ENCODE assay signal across 21 cellular contexts in genomic region chr1:84836145-84836544, GRCh38. TPM values are rescaled to one million over a fixed set of nuclear protein-coding genes. Genes with fewer than 3 reads are reported as not detected.
DNase-seq lines count a peak whose midpoint lies in the region; TF ChIP-seq lines count a peak whose summit lies in the region.
"Had no signal": no experiment of that assay in that cellular context is flagged by ENCODE, and none has a peak within 500 bp of the region (broad histone marks: within the 10 kb centered on the region; RNA-seq: fewer than 3 reads in every experiment).

No MANE protein-coding gene starts in this region.

- CTCF ChIA-PET in Calu3 (lab: Charles Lee) = no interaction called here
- CTCF ChIA-PET in CD4-positive, alpha-beta memory T cell (lab: Charles Lee; ENCODE audit: partially characterized antibody) = no interaction called here

- H3K36me3 Mint-ChIP-seq in Calu3 (ENCODE audit: insufficient read depth, unreplicated experiment) (peaks cover 10% of the 10 kb centered on the region), HFFc6 (ENCODE audit: low read depth) (peaks cover 4% of the 10 kb centered on the region; the same call in 1 of the 2 replicates)
- H3K36me3 Mint-ChIP-seq in CD4-positive, alpha-beta memory T cell = no peaks in the 10 kb centered on the region

- H3K4me3 Mint-ChIP-seq in Calu3 (ENCODE audit: low read depth, unreplicated experiment) (no peak overlapping the region), HFFc6 (no peak overlapping the region)
- H3K4me3 Mint-ChIP-seq in CD4-positive, alpha-beta memory T cell = no peak overlapping the region

- H3K4me1 Mint-ChIP-seq in Calu3 (ENCODE audit: low read depth, unreplicated experiment) (peaks cover 51% of the 10 kb centered on the region), HFFc6 (ENCODE audit: low read depth) (peaks cover 36% of the 10 kb centered on the region)
- H3K4me1 Mint-ChIP-seq in CD4-positive, alpha-beta memory T cell = no peaks in the 10 kb centered on the region

- intact Hi-C loops in Calu3 (cut with micrococcal nuclease; ENCODE audit: unreplicated experiment) = no loop called here
- intact Hi-C loops in CD4-positive, alpha-beta memory T cell (cut with micrococcal nuclease) = no loop called here

- no peaks in the 10 kb centered on the region for H3K36me3 ChIP-seq in SJCRH30
- no peaks in the 10 kb centered on the region for H3K36me3 ChIP-seq in CD4-positive, alpha-beta memory T cell (ENCODE audit: insufficient read depth, low read length)
- H3K36me3 ChIP-seq: esophagus muscularis mucosa, left lung, suprapubic skin had no signal

- POLR2A ChIA-PET in CD4-positive, alpha-beta memory T cell (lab: Charles Lee; ENCODE audit: partially characterized antibody) = interaction anchor here (0.6 to 0.7 kb wide), 2 partner anchors 198 to 409 kb away, joined by 3 read pairs; no protein-coding TSS in a partner anchor

- H3K27me3 Mint-ChIP-seq in Calu3 (ENCODE audit: unreplicated experiment) = no peaks in the 10 kb centered on the region
- peaks cover 5% of the 10 kb centered on the region; the same call in 1 of the 2 replicates for H3K27me3 Mint-ChIP-seq in HFFc6 (ENCODE audit: insufficient read depth)
- no peaks in the 10 kb centered on the region for H3K27me3 Mint-ChIP-seq in CD4-positive, alpha-beta memory T cell

- H3K27me3 ChIP-seq in SJCRH30 = no peaks in the 10 kb centered on the region
- no peaks in the 10 kb centered on the region for H3K27me3 ChIP-seq in CD4-positive, alpha-beta memory T cell (ENCODE audit: insufficient read depth, low read length)
- H3K27me3 ChIP-seq: esophagus muscularis mucosa, suprapubic skin had no signal

- H3K4me1 ChIP-seq in SJCRH30 = no peaks in the 10 kb centered on the region; the same call in 1 of the 2 replicates
- no peaks in the 10 kb centered on the region for H3K4me1 ChIP-seq in CD4-positive, alpha-beta memory T cell (ENCODE audit: insufficient read depth, low read length)
- H3K4me1 ChIP-seq: esophagus muscularis mucosa, left lung had no signal

- BruUV-seq in Calu3 (replicated peaks; lab: Mats Ljungman, UMichigan) = no TSS peak

- H3K4me3 ChIP-seq in SJCRH30 (no peak overlapping the region), foreskin fibroblast (ENCODE audit: low read depth in 1 of 2, low read length in 2 of 2) (no peak overlapping the region)
- no peak overlapping the region for H3K4me3 ChIP-seq in CD4-positive, alpha-beta memory T cell (ENCODE audit: low read length in 2 of 2)
- H3K4me3 ChIP-seq: dorsolateral prefrontal cortex, esophagus muscularis mucosa, left lung, suprapubic skin had no signal

- H3K27ac ChIP-seq in SJCRH30 = no peak overlapping the region
- H3K27ac ChIP-seq in substantia nigra (ENCODE audit: low read depth, low read length, poor library complexity, severe bottlenecking) = no peak overlapping the region
- no peak overlapping the region for H3K27ac ChIP-seq in CD4-positive, alpha-beta memory T cell (ENCODE audit: low read depth, low read length)
- H3K27ac ChIP-seq: dorsolateral prefrontal cortex, esophagus muscularis mucosa, left lung, suprapubic skin had no signal

- DNase-seq in Calu3 (peak; percentile 55), HFFc6 (peak; percentile 21), SJCRH30 (peak; percentile 20 to 22), foreskin fibroblast (peak; percentile 48 to 52), substantia nigra (lab: John Stamatoyannopoulos, UW) (no peak), NOMO-1 treated with DMSO at 0.1 percent for 48 hours (lab: John Stamatoyannopoulos, UW; ENCODE audit: unreplicated experiment) (no peak)
- no peak for DNase-seq in activated CD8-positive, alpha-beta memory T cell treated with anti-CD3 and anti-CD28 coated beads for 24 hours
- no peak for DNase-seq in CD4-positive, alpha-beta memory T cell
- DNase-seq: activated CD4-positive, alpha-beta T cell treated with anti-CD3 and anti-CD28 coated beads for 48 hours; activated effector memory CD4-positive, alpha-beta T cell treated with Interleukin-2 at 50 U/mL for 16 hours; caudate nucleus; DND-41; dorsolateral prefrontal cortex; left lung; MM.1S; NCI-H1694; NCI-H2227 treated with DMSO at 0.1 percent for 48 hours; RPMI8226 had no signal

- H3K27ac Mint-ChIP-seq in Calu3 (ENCODE audit: unreplicated experiment) (peak overlapping the region; percentile 100), HFFc6 (no peak overlapping the region)
- no peak overlapping the region for H3K27ac Mint-ChIP-seq in CD4-positive, alpha-beta memory T cell

- no peaks in the 10 kb centered on the region for H3K9me3 Mint-ChIP-seq in Calu3 (ENCODE audit: low read depth, unreplicated experiment)
- no peaks in the 10 kb centered on the region for H3K9me3 Mint-ChIP-seq in HFFc6
- no peaks in the 10 kb centered on the region for H3K9me3 Mint-ChIP-seq in CD4-positive, alpha-beta memory T cell

- H3K9me3 ChIP-seq in SJCRH30 (replicated peaks) = no peaks in the 10 kb centered on the region
- H3K9me3 ChIP-seq in CD4-positive, alpha-beta memory T cell (ENCODE audit: control insufficient read depth in 1 of 2, low read length in 2 of 2) = no peaks in the 10 kb centered on the region
- H3K9me3 ChIP-seq: esophagus muscularis mucosa, left lung, suprapubic skin had no signal

- TF ChIP-seq CTCF in Calu3 (IDR thresholded peaks at IDR 0.05; ENCODE audit: unreplicated experiment) (no peak), HFFc6 (IDR thresholded peaks at IDR 0.05) (no peak), foreskin fibroblast (IDR thresholded peaks at IDR 0.05; ENCODE audit: low read depth, low read length) (no peak)

RNA-seq across cellular contexts. Expression of gene LPAR3, which starts 56.9 kb away (rescaled TPM):
- total RNA-seq in Calu3 (2022) = 13.2 and 14.0 TPM in 2 replicates
- total RNA-seq in HFFc6 (2021; fragmentation: NEBNext Ultra II Directional; extraction: Animal tissue kit (Norgen Biotek cat#: 25700)) = 1 to 10 TPM in 5 of 6 experiments, under 1 TPM in 1; 0.28 to 3.1 (median 2.0) TPM
- 4.1 and 4.6 TPM in 2 replicates for total RNA-seq in SJCRH30 (2014; rRNA removed; shearing (Covaris generic))
- total RNA-seq in CD4-positive, alpha-beta memory T cell = 1 to 10 TPM; 3.7 to 4.1 TPM
- polyA plus RNA-seq in CD4-positive, alpha-beta memory T cell = 1 to 10 TPM; 2.4 to 2.5 TPM
- total RNA-seq: HepG2 had no signal
- polyA plus RNA-seq: HepG2 had no signal

Comparison
In these comparisons a context has a peak if more than half of its experiments do, and no peak if none do; other contexts are left out.
1. DNase-seq: peak in Calu3 (single experiment), HFFc6 (single experiment), SJCRH30 (2 of 2) and foreskin fibroblast (2 of 2); none in activated CD8-positive, alpha-beta memory T cell treated with anti-CD3 and anti-CD28 coated beads for 24 hours (single experiment), substantia nigra (0 of 49), CD4-positive, alpha-beta memory T cell (0 of 5) and NOMO-1 treated with DMSO at 0.1 percent for 48 hours (single experiment).